In genomic region chr9:82488319-82488701, GRCh38 we compare ENCODE assay signal across 15 cellular contexts.
DNase-seq lines count a peak whose midpoint lies in the region; ATAC-seq, FAIRE-seq and TF ChIP-seq lines count a peak whose summit lies in the region.
"Had no signal": no experiment of that assay in that cellular context is flagged by ENCODE, and none has a peak within 500 bp of the region (broad histone marks: within the 10 kb centered on the region; RNA-seq: fewer than 3 reads in every experiment).

No MANE protein-coding gene starts in this region.

- H3K4me1 ChIP-seq in gastroesophageal sphincter (peaks cover 6 to 28% (median 10%) of the 10 kb centered on the region in 3 donors), pancreas (peaks cover 18 to 24% (median 23%) of the 10 kb centered on the region in 3 donors)

- H3K9me3 ChIP-seq in gastroesophageal sphincter: no peaks in the 10 kb centered on the region
- H3K9me3 ChIP-seq in pancreas: no peaks in the 10 kb centered on the region

- no peak for TF ChIP-seq EP300 in gastroesophageal sphincter (IDR thresholded peaks at IDR 0.05)

- H3K4me3 ChIP-seq in gastroesophageal sphincter (no peak overlapping the region), pancreas (no peak overlapping the region), foreskin fibroblast (ENCODE audit: low read depth in 1 of 2, low read length in 2 of 2) (no peak overlapping the region)
- H3K4me3 ChIP-seq: skin epidermis had no signal

- intact Hi-C loops in pancreas (cut with DNase I): no loop called here

- 23 to 45% methylated on average over 5 of the region's 5 CpGs for WGBS in gastroesophageal sphincter (ENCODE audit: low coverage in 1 of 2), 2 donors
- 11 to 12% methylated on average over 5 of the region's 5 CpGs for WGBS in pancreas, 2 donors

- H3K27ac ChIP-seq in gastroesophageal sphincter: peak overlapping the region in 3 of 4 donors; percentile 61 to 74 (median 68)
- peak overlapping the region; percentile 33 to 71 (median 57) for H3K27ac ChIP-seq in pancreas

- DNase-seq in AG08396 (ENCODE audit: low spot score) (peak; percentile 6), NCI-H446 treated with DMSO at 0.1 percent for 48 hours (lab: John Stamatoyannopoulos, UW) (peak; percentile 6), pancreas (peak in 3 of 6 donors; percentile 37 to 46 (median 44)), RKO (ENCODE audit: low spot score) (no peak), foreskin fibroblast (no peak)
- DNase-seq in stimulated activated naive CD4-positive, alpha-beta T cell treated with Interleukin-2 at 50 U/mL for 16 hours (lab: John Stamatoyannopoulos, UW): no peak
- DNase-seq: DMS 273 treated with DMSO at 0.1 percent for 48 hours, naive B cell, NCI-H510A had no signal

- no peaks in the 10 kb centered on the region for H3K27me3 ChIP-seq in gastroesophageal sphincter
- no peaks in the 10 kb centered on the region for H3K27me3 ChIP-seq in pancreas

- H3K36me3 ChIP-seq in gastroesophageal sphincter (no peaks in the 10 kb centered on the region), pancreas (no peaks in the 10 kb centered on the region)

- FAIRE-seq in pancreas (lab: Jason Lieb, UNC): no peak
- FAIRE-seq: frontal cortex, islet of Langerhans had no signal

- no peak for TF ChIP-seq POLR2A in gastroesophageal sphincter (IDR thresholded peaks at IDR 0.05)

- TF ChIP-seq CTCF in gastroesophageal sphincter (IDR thresholded peaks at IDR 0.05): no peak
- no peak for TF ChIP-seq CTCF in pancreas (IDR thresholded peaks at IDR 0.05)
- TF ChIP-seq CTCF in foreskin fibroblast (IDR thresholded peaks at IDR 0.05; ENCODE audit: low read depth, low read length): no peak

- ATAC-seq in gastroesophageal sphincter (peak; percentile 3), pancreas (peak in 3 of 4 donors; percentile 2 to 33 (median 8)), HG03432 (IDR thresholded peaks at IDR 0.05; ENCODE audit: unreplicated experiment) (no peak)
- ATAC-seq: activated T-helper 17 cell treated with anti-CD3 and anti-CD28 coated beads, Interleukin-2, amount 50 U/mL, for 72 hours had no signal

Comparison
In these comparisons a context has a peak if more than half of its experiments do, and no peak if none do; other contexts are left out.
1. DNase-seq: peak in AG08396 (single experiment) and NCI-H446 treated with DMSO at 0.1 percent for 48 hours (single experiment); none in RKO (single experiment), foreskin fibroblast (0 of 2) and stimulated activated naive CD4-positive, alpha-beta T cell treated with Interleukin-2 at 50 U/mL for 16 hours (single experiment).